ENCODE assay signal across 24 cellular contexts in the genomic region with DNA sequence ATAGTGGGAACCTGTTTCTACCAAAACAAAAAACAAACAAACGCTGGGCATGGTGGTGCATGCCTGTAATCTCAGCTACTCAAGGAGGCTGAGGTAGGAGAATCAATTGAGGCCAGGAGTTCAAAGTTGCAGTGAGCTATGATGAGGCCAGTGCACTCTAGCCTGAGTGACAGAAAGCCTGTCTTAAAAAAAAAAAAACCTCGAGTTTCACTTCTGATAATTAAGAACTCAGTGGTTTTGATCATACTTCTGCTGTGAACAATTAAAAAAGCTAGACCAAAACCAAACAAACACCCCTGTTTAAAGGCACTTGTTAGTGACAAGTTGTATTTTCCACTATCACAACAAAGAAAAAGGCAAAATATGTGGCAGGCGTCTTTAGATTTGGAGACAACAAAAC.
"Had no signal": no experiment of that assay in that cellular context is flagged by ENCODE, and none has a peak within 500 bp of the region (broad histone marks: within the 10 kb centered on the region; RNA-seq: fewer than 3 reads in every experiment).

No MANE protein-coding gene starts in this region.

- H3K36me3 Mint-ChIP-seq: activated naive CD4-positive, alpha-beta T cell treated with anti-CD3 and anti-CD28 coated beads, Interleukin-2, amount 50 U/mL, for 24 hours; natural killer cell had no signal

- H3K27ac ChIP-seq: adrenal gland, body of pancreas, coronary artery, right atrium auricular region, thoracic aorta, VCaP had no signal

- H3K4me1 ChIP-seq: adrenal gland, body of pancreas, right atrium auricular region had no signal

- H3K27me3 Mint-ChIP-seq: activated CD4-positive, alpha-beta memory T cell treated with anti-CD3 and anti-CD28 coated beads for 36 hours; activated naive CD4-positive, alpha-beta T cell treated with anti-CD3 and anti-CD28 coated beads, Interleukin-2, amount 50 U/mL, for 24 hours; activated T-cell treated with anti-CD3 and anti-CD28 coated beads, Interleukin-2, amount 50 U/mL, for 24 hours; effector memory CD8-positive, alpha-beta T cell had no signal

- H3K4me3 Mint-ChIP-seq: activated CD4-positive, alpha-beta memory T cell treated with anti-CD3 and anti-CD28 coated beads for 36 hours; activated naive CD4-positive, alpha-beta T cell treated with anti-CD3 and anti-CD28 coated beads, Interleukin-2, amount 50 U/mL, for 24 hours; activated T-cell treated with anti-CD3 and anti-CD28 coated beads, Interleukin-2, amount 50 U/mL, for 24 hours; effector memory CD8-positive, alpha-beta T cell; natural killer cell had no signal

- ATAC-seq: body of pancreas; effector memory CD8-positive, alpha-beta T cell; left cardiac atrium; natural killer cell had no signal

- H3K9me3 ChIP-seq: adrenal gland, body of pancreas, right atrium auricular region, thoracic aorta had no signal

- H3K4me3 ChIP-seq: adrenal gland, body of pancreas, coronary artery, right atrium auricular region, thoracic aorta had no signal

- DNase-seq: activated CD4-positive, alpha-beta memory T cell treated with anti-CD3 and anti-CD28 coated beads for 36 hours; activated CD4-positive, alpha-beta T cell treated with anti-CD3 and anti-CD28 coated beads for 48 hours; activated CD8-positive, alpha-beta memory T cell treated with anti-CD3 and anti-CD28 coated beads, Interleukin-2, amount 50 U/mL, for 48 hours; activated gamma-delta T cell treated with Interleukin-2 at 50 U/mL for 16 hours; activated T-cell treated with anti-CD3 and anti-CD28 coated beads, Interleukin-2, amount 50 U/mL, for 24 hours; adrenal gland; aorta; body of pancreas; effector memory CD8-positive, alpha-beta T cell; erythroblast; head of caudate nucleus; hippocampal formation; left cardiac atrium; mesenchymal stem cell; natural killer cell; stimulated activated CD4-positive, alpha-beta T cell treated with anti-CD3 and anti-CD28 coated beads, Interleukin-15, amount 100 ng/mL, for 24 hours; stimulated activated CD4-positive, alpha-beta T cell treated with anti-CD3 and anti-CD28 coated beads, Interleukin-2, amount 100 ng/mL, for 24 hours; stimulated activated naive CD4-positive, alpha-beta T cell treated with Interleukin-2 at 50 U/mL for 16 hours; trophoblast cell had no signal

- H3K9me3 Mint-ChIP-seq: activated CD4-positive, alpha-beta memory T cell treated with anti-CD3 and anti-CD28 coated beads for 36 hours; activated naive CD4-positive, alpha-beta T cell treated with anti-CD3 and anti-CD28 coated beads, Interleukin-2, amount 50 U/mL, for 24 hours; activated T-cell treated with anti-CD3 and anti-CD28 coated beads, Interleukin-2, amount 50 U/mL, for 24 hours; effector memory CD8-positive, alpha-beta T cell; natural killer cell had no signal

- H3K27me3 ChIP-seq: adrenal gland, body of pancreas, right atrium auricular region had no signal

- H3K4me1 Mint-ChIP-seq: activated naive CD4-positive, alpha-beta T cell treated with anti-CD3 and anti-CD28 coated beads, Interleukin-2, amount 50 U/mL, for 24 hours; natural killer cell had no signal

- H3K27ac Mint-ChIP-seq: activated CD4-positive, alpha-beta memory T cell treated with anti-CD3 and anti-CD28 coated beads for 36 hours; activated T-cell treated with anti-CD3 and anti-CD28 coated beads, Interleukin-2, amount 50 U/mL, for 24 hours; natural killer cell had no signal

- H3K36me3 ChIP-seq: adrenal gland, thoracic aorta had no signal
